33 cellular contexts compared by ENCODE assay signal in genomic region chr15:33344530-33344929, GRCh38. TPM values are rescaled to one million over a fixed set of nuclear protein-coding genes. Genes with fewer than 3 reads are reported as not detected.
"Had no signal": no experiment of that assay in that cellular context is flagged by ENCODE, and none has a peak within 500 bp of the region (broad histone marks: within the 10 kb centered on the region; RNA-seq: fewer than 3 reads in every experiment).

No MANE protein-coding gene starts in this region.

- ATAC-seq: activated CD8-positive, alpha-beta memory T cell treated with anti-CD3 and anti-CD28 coated beads, Interleukin-2, amount 10 ng/mL, durations not matched to agents 7 days and 5 days had no signal

- H3K4me3 ChIP-seq: ascending aorta, cardiac muscle cell had no signal

- H3K36me3 ChIP-seq: ascending aorta, cardiac muscle cell, WERI-Rb-1 had no signal

- H3K27me3 ChIP-seq: ascending aorta, cardiac muscle cell had no signal

- H3K27ac ChIP-seq: ascending aorta, cardiac muscle cell, WERI-Rb-1 had no signal

- H3K36me3 Mint-ChIP-seq: activated CD8-positive, alpha-beta memory T cell treated with anti-CD3 and anti-CD28 coated beads, Interleukin-2, amount 10 ng/mL, durations not matched to agents 7 days and 5 days; activated naive CD8-positive, alpha-beta T cell treated with anti-CD3 and anti-CD28 coated beads for 36 hours had no signal

- H3K27ac Mint-ChIP-seq: activated CD4-positive, alpha-beta memory T cell treated with anti-CD3 and anti-CD28 coated beads, Interleukin-2, amount 10 ng/mL, durations not matched to agents 7 days and 5 days; activated CD8-positive, alpha-beta memory T cell treated with anti-CD3 and anti-CD28 coated beads, Interleukin-2, amount 10 ng/mL, durations not matched to agents 7 days and 5 days; activated naive CD8-positive, alpha-beta T cell treated with anti-CD3 and anti-CD28 coated beads for 36 hours had no signal

- H3K27me3 Mint-ChIP-seq: activated CD8-positive, alpha-beta memory T cell treated with anti-CD3 and anti-CD28 coated beads, Interleukin-2, amount 10 ng/mL, durations not matched to agents 7 days and 5 days; activated naive CD8-positive, alpha-beta T cell treated with anti-CD3 and anti-CD28 coated beads for 36 hours had no signal

- H3K9me3 Mint-ChIP-seq: activated CD4-positive, alpha-beta memory T cell treated with anti-CD3 and anti-CD28 coated beads, Interleukin-2, amount 10 ng/mL, durations not matched to agents 7 days and 5 days; activated naive CD8-positive, alpha-beta T cell treated with anti-CD3 and anti-CD28 coated beads for 36 hours had no signal

- DNase-seq: activated CD4-positive, alpha-beta memory T cell treated with anti-CD3 and anti-CD28 coated beads, Interleukin-2, amount 10 ng/mL, durations not matched to agents 7 days and 5 days; activated CD4-positive, alpha-beta T cell treated with anti-CD3 and anti-CD28 coated beads for 1 hour; activated CD4-positive, alpha-beta T cell treated with anti-CD3 and anti-CD28 coated beads for 48 hours; activated CD4-positive, CD25-positive, alpha-beta regulatory T cell; activated CD8-positive, alpha-beta memory T cell treated with anti-CD3 and anti-CD28 coated beads for 24 hours; activated CD8-positive, alpha-beta memory T cell treated with anti-CD3 and anti-CD28 coated beads, Interleukin-2, amount 10 ng/mL, durations not matched to agents 7 days and 5 days; activated CD8-positive, alpha-beta memory T cell treated with anti-CD3 and anti-CD28 coated beads, Interleukin-2, amount 50 U/mL, for 48 hours; activated effector memory CD4-positive, alpha-beta T cell treated with anti-CD3 and anti-CD28 coated beads, Interleukin-2, amount 50 U/mL, for 16 hours; activated naive CD4-positive, alpha-beta T cell; activated naive CD4-positive, alpha-beta T cell treated with anti-CD3 and anti-CD28 coated beads, Interleukin-2, amount 50 U/mL, for 16 hours; activated naive CD8-positive, alpha-beta T cell treated with anti-CD3 and anti-CD28 coated beads for 36 hours; activated T-cell treated with anti-CD3 and anti-CD28 coated beads, Interleukin-2, amount 50 U/mL, for 48 hours; amygdala; cerebellar nuclear complex; NCI-H1092 treated with DMSO at 0.1 percent for 48 hours; NCI-H1417; NCI-H146; NCI-H187; NCI-H2029 treated with DMSO at 0.1 percent for 48 hours; NCI-H2107; NCI-H2171; NCI-H510A; NCI-H526; NCI-H748 treated with DMSO at 0.1 percent for 48 hours; OCI-M1; Right ventricle myocardium superior; T1000; WERI-Rb-1 had no signal

- H3K4me3 Mint-ChIP-seq: activated CD4-positive, alpha-beta memory T cell treated with anti-CD3 and anti-CD28 coated beads, Interleukin-2, amount 10 ng/mL, durations not matched to agents 7 days and 5 days; activated CD8-positive, alpha-beta memory T cell treated with anti-CD3 and anti-CD28 coated beads, Interleukin-2, amount 10 ng/mL, durations not matched to agents 7 days and 5 days; activated naive CD8-positive, alpha-beta T cell treated with anti-CD3 and anti-CD28 coated beads for 36 hours had no signal

- H3K4me1 ChIP-seq: ascending aorta had no signal

- H3K4me1 Mint-ChIP-seq: activated CD4-positive, alpha-beta memory T cell treated with anti-CD3 and anti-CD28 coated beads, Interleukin-2, amount 10 ng/mL, durations not matched to agents 7 days and 5 days; activated CD8-positive, alpha-beta memory T cell treated with anti-CD3 and anti-CD28 coated beads, Interleukin-2, amount 10 ng/mL, durations not matched to agents 7 days and 5 days; activated naive CD8-positive, alpha-beta T cell treated with anti-CD3 and anti-CD28 coated beads for 36 hours had no signal

RNA-seq across cellular contexts. Expression of gene RYR3, which starts 33.8 kb away (rescaled TPM):
- total RNA-seq: activated CD4-positive, alpha-beta memory T cell treated with anti-CD3 and anti-CD28 coated beads, Interleukin-2, amount 10 ng/mL, durations not matched to agents 7 days and 5 days; activated CD8-positive, alpha-beta memory T cell treated with anti-CD3 and anti-CD28 coated beads, Interleukin-2, amount 10 ng/mL, durations not matched to agents 7 days and 5 days; activated naive CD8-positive, alpha-beta T cell treated with anti-CD3 and anti-CD28 coated beads for 36 hours; M059J; Right ventricle myocardium superior; T-helper 1 cell treated with Interleukin-12 subunit alpha and Interleukin-12 subunit beta and Interleukin-4 antibody, amounts not matched to agents 30 ng/mL and 1 ng/mL, for 36 hours; T-helper 2 cell treated with Interferon-gamma antibody and Interleukin-4, amounts not matched to agents 100 ng/mL and 5 ng/mL, for 36 hours had no signal
